In the genomic region with DNA sequence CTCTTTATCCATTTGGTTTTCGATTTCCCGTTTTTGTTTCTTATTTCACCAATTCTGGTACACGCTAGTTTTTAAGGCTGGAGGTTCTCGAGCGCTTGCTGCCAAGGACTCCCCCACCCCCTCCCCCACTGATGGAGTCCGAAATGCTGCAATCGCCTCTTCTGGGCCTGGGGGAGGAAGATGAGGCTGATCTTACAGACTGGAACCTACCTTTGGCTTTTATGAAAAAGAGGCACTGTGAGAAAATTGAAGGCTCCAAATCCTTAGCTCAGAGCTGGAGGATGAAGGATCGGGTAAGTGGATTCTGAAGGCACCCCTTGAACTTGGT, we compare ENCODE assay signal across 8 cellular contexts. TPM values are rescaled to one million over a fixed set of nuclear protein-coding genes. Genes with fewer than 3 reads are reported as not detected.
DNase-seq lines count a peak whose midpoint lies in the region; ATAC-seq and TF ChIP-seq lines count a peak whose summit lies in the region.

No MANE protein-coding gene starts in this region.

- peak overlapping the region; percentile 85 to 100 (median 94) for H3K4me3 ChIP-seq in BLaER1 treated with 17β-estradiol and CSF1 and Interleukin-3, amounts not matched to agents 10 nM and 100 nM
- peak overlapping the region; percentile 98 for H3K4me3 ChIP-seq in LNCaP clone FGC (ENCODE audit: low read depth, low read length)
- peak overlapping the region; percentile 65 for H3K4me3 ChIP-seq in choroid plexus epithelial cell (ENCODE audit: low read depth, low read length)
- peak overlapping the region; percentile 97 for H3K4me3 ChIP-seq in naive thymus-derived CD4-positive, alpha-beta T cell (ENCODE audit: low read length)

- H4K20me1 ChIP-seq in BLaER1 treated with 17β-estradiol and CSF1 and Interleukin-3, amounts not matched to agents 10 nM and 100 nM: peaks cover 10 to 44% (median 38%) of the 10 kb centered on the region in 11 experiments; a peak in 20 of 22 replicates

- H3K4me3 Mint-ChIP-seq in naive thymus-derived CD4-positive, alpha-beta T cell: peak overlapping the region; percentile 88 to 97 (median 94)

- CTCF ChIA-PET in naive thymus-derived CD4-positive, alpha-beta T cell (lab: Charles Lee): no interaction called here

- no peaks in the 10 kb centered on the region for H3K9me3 ChIP-seq in BLaER1 treated with 17β-estradiol and CSF1 and Interleukin-3, amounts not matched to agents 10 nM and 100 nM (replicated peaks in 1 of 11)
- H3K9me3 ChIP-seq in naive thymus-derived CD4-positive, alpha-beta T cell (ENCODE audit: control insufficient read depth in 2 of 3, low read length in 3 of 3): no peaks in the 10 kb centered on the region

- peak overlapping the region in 7 of 9 donors; percentile 28 to 97 (median 91) for H3K27ac Mint-ChIP-seq in naive thymus-derived CD4-positive, alpha-beta T cell

- ATAC-seq in naive thymus-derived CD4-positive, alpha-beta T cell: no peak
- ATAC-seq in HG03280 (IDR thresholded peaks at IDR 0.05; ENCODE audit: unreplicated experiment): no peak

- no peaks in the 10 kb centered on the region for H3K27me3 ChIP-seq in BLaER1 treated with 17β-estradiol and CSF1 and Interleukin-3, amounts not matched to agents 10 nM and 100 nM
- H3K27me3 ChIP-seq in naive thymus-derived CD4-positive, alpha-beta T cell (ENCODE audit: control insufficient read depth in 2 of 2, insufficient read depth in 2 of 2, low read length in 2 of 2): no peaks in the 10 kb centered on the region

- intact Hi-C loops in naive thymus-derived CD4-positive, alpha-beta T cell (cut with micrococcal nuclease): loop anchor here (2.0 to 10.0 kb wide), 5 partner anchors 29 to 677 kb away; a partner anchor contains a TSS

- POLR2A ChIA-PET in naive thymus-derived CD4-positive, alpha-beta T cell (lab: Charles Lee): interaction anchor here (0.6 to 1.6 kb wide), 4 partner anchors 91 to 567 kb away, joined by 3 to 11 read pairs (median 4); no protein-coding TSS in a partner anchor

- peak overlapping the region; percentile 93 to 99 (median 95) for H3K9ac ChIP-seq in BLaER1 treated with 17β-estradiol and CSF1 and Interleukin-3, amounts not matched to agents 10 nM and 100 nM

- H3K27me3 Mint-ChIP-seq in naive thymus-derived CD4-positive, alpha-beta T cell: peaks cover 0 to 4% (median 3%) of the 10 kb centered on the region in 5 donors

- peaks cover 21 to 45% (median 38%) of the 10 kb centered on the region in 7 donors for H3K4me1 Mint-ChIP-seq in naive thymus-derived CD4-positive, alpha-beta T cell

- H3K9me3 Mint-ChIP-seq in naive thymus-derived CD4-positive, alpha-beta T cell: peaks cover 0 to 3% (median 0%) of the 10 kb centered on the region in 11 donors

- peaks cover 0 to 7% (median 3%) of the 10 kb centered on the region in 5 donors for H3K36me3 Mint-ChIP-seq in naive thymus-derived CD4-positive, alpha-beta T cell

- DNase-seq in LNCaP clone FGC (ENCODE audit: low read depth): no peak
- DNase-seq in choroid plexus epithelial cell (ENCODE audit: low read depth): no peak
- no peak for DNase-seq in naive thymus-derived CD4-positive, alpha-beta T cell
- no peak for DNase-seq in activated effector memory CD4-positive, alpha-beta T cell treated with anti-CD3 and anti-CD28 coated beads, Interleukin-2, amount 50 U/mL, for 16 hours
- no peak for DNase-seq in COLO668 (lab: John Stamatoyannopoulos, UW; ENCODE audit: unreplicated experiment)
- DNase-seq in stimulated activated CD8-positive, alpha-beta memory T cell treated with anti-CD3 and anti-CD28 coated beads, Interleukin-4, amount 100 ng/mL, for 48 hours: no peak

- peaks cover 0 to 19% (median 7%) of the 10 kb centered on the region in 11 experiments; a peak in 10 of 22 replicates for H3K36me3 ChIP-seq in BLaER1 treated with 17β-estradiol and CSF1 and Interleukin-3, amounts not matched to agents 10 nM and 100 nM
- H3K36me3 ChIP-seq in naive thymus-derived CD4-positive, alpha-beta T cell (ENCODE audit: control insufficient read depth in 2 of 3, insufficient read depth in 3 of 3, low read length in 3 of 3): peaks cover 0 to 18% (median 0%) of the 10 kb centered on the region in 3 experiments

- peak overlapping the region; percentile 76 to 99 (median 93) for H3K27ac ChIP-seq in BLaER1 treated with 17β-estradiol and CSF1 and Interleukin-3, amounts not matched to agents 10 nM and 100 nM
- peak overlapping the region; percentile 79 for H3K27ac ChIP-seq in naive thymus-derived CD4-positive, alpha-beta T cell (ENCODE audit: low read depth, low read length)

- H3K4me2 ChIP-seq in BLaER1 treated with 17β-estradiol and CSF1 and Interleukin-3, amounts not matched to agents 10 nM and 100 nM: peak overlapping the region; percentile 79 to 99 (median 97)

- TF ChIP-seq CTCF in LNCaP clone FGC (IDR thresholded peaks at IDR 0.05; ENCODE audit: control insufficient read depth, extremely low read depth, insufficient read depth) (no peak), choroid plexus epithelial cell (conservative IDR thresholded peaks at IDR 0.05; ENCODE audit: low read depth, low read length) (no peak)

- peaks cover 26 to 42% (median 35%) of the 10 kb centered on the region in 10 experiments for H3K4me1 ChIP-seq in BLaER1 treated with 17β-estradiol and CSF1 and Interleukin-3, amounts not matched to agents 10 nM and 100 nM
- peaks cover 13 to 15% of the 10 kb centered on the region in 2 donors for H3K4me1 ChIP-seq in naive thymus-derived CD4-positive, alpha-beta T cell (ENCODE audit: control insufficient read depth in 2 of 2, insufficient read depth in 2 of 2, low read length in 2 of 2)

RNA-seq across cellular contexts. Expression of a gene that starts 0.8 kb away (rescaled TPM):
- total RNA-seq in naive thymus-derived CD4-positive, alpha-beta T cell: 10 to 100 TPM; 53.7 to 89.8 (median 69.5) TPM
- 10 to 100 TPM; 10.9 to 14.7 TPM for polyA plus RNA-seq in naive thymus-derived CD4-positive, alpha-beta T cell
